Comparison of ENCODE assay signal across 17 cellular contexts in genomic region chr10:47043928-47044544, GRCh38.
"Had no signal": no experiment of that assay in that cellular context is flagged by ENCODE, and none has a peak within 500 bp of the region (broad histone marks: within the 10 kb centered on the region; RNA-seq: fewer than 3 reads in every experiment).

No MANE protein-coding gene starts in this region.

- H3K27me3 ChIP-seq: dorsolateral prefrontal cortex, esophagus muscularis mucosa, gastrocnemius medialis, heart right ventricle, neutrophil, tibial nerve had no signal

- ATAC-seq: gastrocnemius medialis; left lobe of liver; stimulated activated memory B cell treated with anti-CD40 and anti-IgM and Interleukin-4, amounts not matched to agents 10 μg/mL and 1 μg/mL and 100 μg/mL, for 72 hours had no signal

- H3K4me2 ChIP-seq: smooth muscle cell had no signal

- H3K27ac ChIP-seq: dorsolateral prefrontal cortex, esophagus muscularis mucosa, gastrocnemius medialis, heart right ventricle, neutrophil, tibial nerve had no signal

- H3K4me3 ChIP-seq: dorsolateral prefrontal cortex, esophagus muscularis mucosa, gastrocnemius medialis, heart right ventricle, smooth muscle cell, tibial nerve had no signal

- DNase-seq: central memory CD4-positive, alpha-beta T cell; cortex of kidney; effector memory CD4-positive, alpha-beta T cell; gastrocnemius medialis; heart right ventricle; kidney glomerular epithelial cell; midbrain; nephron progenitor cell; stimulated activated CD4-positive, alpha-beta T cell treated with anti-CD3 and anti-CD28 coated beads, Interleukin-4, amount 100 ng/mL, for 1 hour; stimulated activated CD8-positive, alpha-beta memory T cell treated with anti-CD3 and anti-CD28 coated beads, Interleukin-4, amount 100 ng/mL, for 48 hours had no signal

- H3K9me3 ChIP-seq: esophagus muscularis mucosa, gastrocnemius medialis, heart right ventricle, neutrophil, tibial nerve had no signal

- H3K36me3 ChIP-seq: esophagus muscularis mucosa, gastrocnemius medialis, heart right ventricle, neutrophil, tibial nerve had no signal
